Comparison of ENCODE assay signal across 11 cellular contexts in genomic region chr9:133477461-133477860, GRCh38. TPM values are rescaled to one million over a fixed set of nuclear protein-coding genes. Genes with fewer than 3 reads are reported as not detected.
DNase-seq lines count a peak whose midpoint lies in the region; ATAC-seq and TF ChIP-seq lines count a peak whose summit lies in the region.
"Had no signal": no experiment of that assay in that cellular context is flagged by ENCODE, and none has a peak within 500 bp of the region (broad histone marks: within the 10 kb centered on the region; RNA-seq: fewer than 3 reads in every experiment).

No MANE protein-coding gene starts in this region.

- intact Hi-C loops in lower lobe of right lung (cut with DNase I) (no loop called here), ovary (cut with DNase I) (no loop called here)

- peaks cover 6% of the 10 kb centered on the region for H3K4me1 Mint-ChIP-seq in T-helper 17 cell

- H3K27ac Mint-ChIP-seq in T-helper 17 cell: no peak overlapping the region

- H3K4me1 ChIP-seq in BE2C: peaks cover 3% of the 10 kb centered on the region; the same call in 1 of the 2 replicates
- H3K4me1 ChIP-seq in lower lobe of right lung: peaks cover 39% of the 10 kb centered on the region
- peaks cover 2% of the 10 kb centered on the region for H3K4me1 ChIP-seq in ovary (ENCODE audit: insufficient read depth)

- no peak for DNase-seq in BE2C
- DNase-seq in GM06990 (ENCODE audit: extremely low read depth, insufficient read length): no peak
- no peak for DNase-seq in T-helper 17 cell
- no peak for DNase-seq in lower lobe of right lung
- no peak for DNase-seq in inferior parietal cortex (ENCODE audit: extremely low spot score)
- DNase-seq in ovary: no peak
- no peak for DNase-seq in NCI-H1930 (lab: John Stamatoyannopoulos, UW)

- H3K27ac ChIP-seq in lower lobe of right lung: no peak overlapping the region
- H3K27ac ChIP-seq in ovary: no peak overlapping the region
- H3K27ac ChIP-seq: cardiac muscle cell, KMS-11 had no signal

- H3K36me3 Mint-ChIP-seq in T-helper 17 cell (ENCODE audit: low read depth): no peaks in the 10 kb centered on the region

- TF ChIP-seq CTCF in BE2C (IDR thresholded peaks at IDR 0.05; ENCODE audit: low read depth, low read length) (no peak), GM06990 (IDR thresholded peaks at IDR 0.05; ENCODE audit: insufficient read depth, low read length, poor library complexity, severe bottlenecking) (no peak), lower lobe of right lung (IDR thresholded peaks at IDR 0.05) (no peak), ovary (IDR thresholded peaks at IDR 0.05) (no peak)

- H3K4me3 Mint-ChIP-seq in T-helper 17 cell: peak overlapping the region; percentile 85

- 87 to 96% (median 91%) methylated on average over 4 of the region's 4 CpGs for WGBS in ovary, 3 donors

- no peak for TF ChIP-seq EP300 in ovary (IDR thresholded peaks at IDR 0.05)

- H3K27me3 ChIP-seq in BE2C: no peaks in the 10 kb centered on the region
- H3K27me3 ChIP-seq in GM06990 (replicated peaks; ENCODE audit: control insufficient read depth, insufficient read depth, low read length): no peaks in the 10 kb centered on the region
- H3K27me3 ChIP-seq in lower lobe of right lung (ENCODE audit: low read depth): no peaks in the 10 kb centered on the region
- no peaks in the 10 kb centered on the region for H3K27me3 ChIP-seq in ovary

- peaks cover 29% of the 10 kb centered on the region for H3K36me3 ChIP-seq in BE2C
- H3K36me3 ChIP-seq in GM06990 (ENCODE audit: control insufficient read depth, insufficient read depth, low read length): peaks cover 37% of the 10 kb centered on the region
- H3K36me3 ChIP-seq in lower lobe of right lung: peaks cover 22% of the 10 kb centered on the region
- H3K36me3 ChIP-seq in ovary: no peaks in the 10 kb centered on the region
- H3K36me3 ChIP-seq: cardiac muscle cell had no signal

- TF ChIP-seq POLR2A in ovary (IDR thresholded peaks at IDR 0.05): no peak

- peaks cover 5% of the 10 kb centered on the region for H3K27me3 Mint-ChIP-seq in T-helper 17 cell

- H3K9me3 ChIP-seq in BE2C (no peaks in the 10 kb centered on the region), T-helper 17 cell (ENCODE audit: control insufficient read depth, low read length, poor library complexity, severe bottlenecking) (no peaks in the 10 kb centered on the region), lower lobe of right lung (no peaks in the 10 kb centered on the region), ovary (no peaks in the 10 kb centered on the region)

- no peak for ATAC-seq in T-helper 17 cell
- ATAC-seq in lower lobe of right lung: no peak
- ATAC-seq in GM18873 (IDR thresholded peaks at IDR 0.05; ENCODE audit: low FRiP score, unreplicated experiment): no peak
- ATAC-seq: esophagus mucosa had no signal

- H3K4me3 ChIP-seq in BE2C (ENCODE audit: low read depth, low read length) (peak overlapping the region; percentile 78; the same call in 1 of the 2 replicates), GM06990 (replicated peaks; ENCODE audit: low read depth, low read length) (peak overlapping the region; percentile 88), lower lobe of right lung (peak overlapping the region; percentile 72), ovary (no peak overlapping the region)
- H3K4me3 ChIP-seq: cardiac muscle cell had no signal

RNA-seq across cellular contexts. Expression of gene SLC2A6, which starts 1.4 kb away (rescaled TPM):
- 33.4 TPM for polyA plus RNA-seq in BE2C (2012; ENCODE audit: insufficient read depth, insufficient read length, low read depth)
- total RNA-seq in T-helper 17 cell (1 to 10 TPM; 1.5 to 3.4 TPM), lower lobe of right lung (10.5 TPM), ovary (1 to 10 TPM in 4 of 7 donors, under 1 TPM in 3; 0.48 to 7.4 (median 1.1) TPM)
- polyA plus RNA-seq in ovary: under 1 TPM; 0.37 to 0.93 TPM

RNA-seq across cellular contexts. Expression of gene CACFD1, which starts 17.7 kb away (rescaled TPM):
- polyA plus RNA-seq in BE2C (2012; ENCODE audit: insufficient read depth, insufficient read length, low read depth): 29.3 TPM
- total RNA-seq in T-helper 17 cell (1 to 10 TPM; 1.4 to 3.8 TPM), lower lobe of right lung (34.3 TPM), ovary (10 to 100 TPM in 6 of 7 donors, 1 to 10 TPM in 1; 8.2 to 23.4 (median 18.6) TPM)
- polyA plus RNA-seq in ovary: 10 to 100 TPM in 1 of 2 donors, 1 to 10 TPM in 1; 1.6 to 16.0 TPM

RNA-seq across cellular contexts. Expression of gene MYMK, which starts 47.3 kb away (rescaled TPM):
- not detected for polyA plus RNA-seq in BE2C (2012; ENCODE audit: insufficient read depth, insufficient read length, low read depth)
- total RNA-seq in T-helper 17 cell (not detected), lower lobe of right lung (not detected), ovary (not detected)
- not detected for polyA plus RNA-seq in ovary
- total RNA-seq: cardiac muscle cell, esophagus mucosa had no signal
- polyA plus RNA-seq: cardiac muscle cell had no signal

RNA-seq across cellular contexts. Expression of gene ADAMTS13, which starts 55.3 kb away (rescaled TPM):
- 6.1 TPM for polyA plus RNA-seq in BE2C (2012; ENCODE audit: insufficient read depth, insufficient read length, low read depth)
- 1 to 10 TPM; 1.1 to 1.9 TPM for total RNA-seq in T-helper 17 cell
- total RNA-seq in lower lobe of right lung: 1.9 TPM
- total RNA-seq in ovary: 1 to 10 TPM; 1.8 to 4.2 (median 3.6) TPM
- polyA plus RNA-seq in ovary: 1 to 10 TPM in 1 of 2 donors, under 1 TPM in 1; 0.45 to 3.8 TPM

RNA-seq across cellular contexts. Expression of gene ADAMTSL2, which starts 57.0 kb away (rescaled TPM):
- polyA plus RNA-seq in BE2C (2012; ENCODE audit: insufficient read depth, insufficient read length, low read depth): 26.1 TPM
- total RNA-seq in T-helper 17 cell (not detected), lower lobe of right lung (10.1 TPM), ovary (10 to 100 TPM in 1 of 7 donors, 1 to 10 TPM in 6; 1.3 to 18.5 (median 1.9) TPM)
- polyA plus RNA-seq in ovary: 1 to 10 TPM in 1 of 2 donors, under 1 TPM in 1; 0.27 to 1.9 TPM
